ENCODE assay signal across 10 cellular contexts in genomic region chr4:70666369-70666768, GRCh38. TPM values are rescaled to one million over a fixed set of nuclear protein-coding genes. Genes with fewer than 3 reads are reported as not detected.
DNase-seq lines count a peak whose midpoint lies in the region; ATAC-seq and TF ChIP-seq lines count a peak whose summit lies in the region.
"Had no signal": no experiment of that assay in that cellular context is flagged by ENCODE, and none has a peak within 500 bp of the region (broad histone marks: within the 10 kb centered on the region; RNA-seq: fewer than 3 reads in every experiment).

JCHAIN (minus strand) TSS chr4:70666508; CDS start chr4:70666490, 18 bp downstream.

- DNase-seq in GM06990 (ENCODE audit: extremely low read depth, insufficient read length) (peak; percentile 35), M059J (ENCODE audit: low read depth) (peak; percentile 20), 8988T (no peak), DMS 273 treated with DMSO at 0.1 percent for 48 hours (lab: John Stamatoyannopoulos, UW) (no peak)
- DNase-seq in stimulated activated effector memory CD8-positive, alpha-beta T cell treated with anti-CD3 and anti-CD28 coated beads, Interleukin-12 subunit alpha, Interleukin-12 subunit beta, amount 100 ng/mL, for 72 hours (ENCODE audit: low spot score in 2 of 2): no peak
- DNase-seq: activated CD4-positive, alpha-beta T cell treated with anti-CD3 and anti-CD28 coated beads for 1 hour; amniotic stem cell had no signal

- no peaks in the 10 kb centered on the region for H3K27me3 ChIP-seq in GM06990 (replicated peaks; ENCODE audit: control insufficient read depth, insufficient read depth, low read length)
- no peaks in the 10 kb centered on the region for H3K27me3 ChIP-seq in mononuclear cell (ENCODE audit: insufficient read depth, low read length)

- H3K4me1 ChIP-seq in mononuclear cell (ENCODE audit: insufficient read depth, low read length): no peaks in the 10 kb centered on the region

- peak within 1 kb of the TSS; percentile 68 for H3K4me3 ChIP-seq in GM06990 (replicated peaks; ENCODE audit: low read depth, low read length)
- H3K4me3 ChIP-seq in mononuclear cell (ENCODE audit: low read length): peak within 1 kb of the TSS; percentile 18

- no peak within 1 kb of the TSS for H3K4me3 Mint-ChIP-seq in stimulated activated effector memory CD8-positive, alpha-beta T cell treated with anti-CD3 and anti-CD28 coated beads, Interleukin-12 subunit alpha, Interleukin-12 subunit beta, amount 100 ng/mL, for 72 hours

- H3K9me3 ChIP-seq in mononuclear cell (ENCODE audit: low read depth, low read length): no peaks in the 10 kb centered on the region

- H3K36me3 ChIP-seq in GM06990 (ENCODE audit: control insufficient read depth, insufficient read depth, low read length): no peaks in the 10 kb centered on the region

- no peaks in the 10 kb centered on the region for H3K36me3 Mint-ChIP-seq in stimulated activated effector memory CD8-positive, alpha-beta T cell treated with anti-CD3 and anti-CD28 coated beads, Interleukin-12 subunit alpha, Interleukin-12 subunit beta, amount 100 ng/mL, for 72 hours

- H3K9me3 Mint-ChIP-seq in stimulated activated effector memory CD8-positive, alpha-beta T cell treated with anti-CD3 and anti-CD28 coated beads, Interleukin-12 subunit alpha, Interleukin-12 subunit beta, amount 100 ng/mL, for 72 hours: no peaks in the 10 kb centered on the region

- no peak within 1 kb of the TSS for H3K27ac Mint-ChIP-seq in stimulated activated effector memory CD8-positive, alpha-beta T cell treated with anti-CD3 and anti-CD28 coated beads, Interleukin-12 subunit alpha, Interleukin-12 subunit beta, amount 100 ng/mL, for 72 hours

- no peak for TF ChIP-seq CTCF in GM06990 (IDR thresholded peaks at IDR 0.05; ENCODE audit: insufficient read depth, low read length, poor library complexity, severe bottlenecking)

- H3K4me1 Mint-ChIP-seq in stimulated activated effector memory CD8-positive, alpha-beta T cell treated with anti-CD3 and anti-CD28 coated beads, Interleukin-12 subunit alpha, Interleukin-12 subunit beta, amount 100 ng/mL, for 72 hours: no peaks in the 10 kb centered on the region

- ATAC-seq in GM21528 (IDR thresholded peaks at IDR 0.05; ENCODE audit: low FRiP score, unreplicated experiment): peak; percentile 55
- no peak for ATAC-seq in HG03135 (IDR thresholded peaks at IDR 0.05; ENCODE audit: unreplicated experiment)
- ATAC-seq in stimulated activated effector memory CD8-positive, alpha-beta T cell treated with anti-CD3 and anti-CD28 coated beads, Interleukin-12 subunit alpha, Interleukin-12 subunit beta, amount 100 ng/mL, for 72 hours: no peak

RNA-seq across cellular contexts. Expression of gene JCHAIN, which starts in this region (rescaled TPM):
- total RNA-seq in M059J (2014; rRNA removed; shearing (Covaris generic)): 0.12 and 0.91 TPM in 2 replicates
- total RNA-seq in mononuclear cell: 45.8 TPM

Comparison
In these comparisons a context has a peak if more than half of its experiments do, and no peak if none do; other contexts are left out.
1. RNA of gene JCHAIN (total RNA-seq): 45.8 TPM in mononuclear cell (single experiment); 0.12 to 0.91 TPM in M059J; every median in the first group is over 10 times any median in the second.
2. Peak in DNase-seq in M059J; RNA of the gene not detected or under 1 TPM.